Comparison of ENCODE assay signal across 13 cellular contexts in genomic region chr6:142014515-142014914, GRCh38.
DNase-seq lines count a peak whose midpoint lies in the region; ATAC-seq and TF ChIP-seq lines count a peak whose summit lies in the region.
"Had no signal": no experiment of that assay in that cellular context is flagged by ENCODE, and none has a peak within 500 bp of the region (broad histone marks: within the 10 kb centered on the region; RNA-seq: fewer than 3 reads in every experiment).

No MANE protein-coding gene starts in this region.

- H3K4me3 Mint-ChIP-seq in MCF 10A (ENCODE audit: unreplicated experiment), result peak overlapping the region; percentile 15
- no peak overlapping the region for H3K4me3 Mint-ChIP-seq in activated T-helper 17 cell treated with anti-CD3 and anti-CD28 coated beads, Interleukin-2, amount 50 U/mL, for 72 hours
- no peak overlapping the region for H3K4me3 Mint-ChIP-seq in activated CD8-positive, alpha-beta memory T cell treated with anti-CD3 and anti-CD28 coated beads, Interleukin-2, amount 10 ng/mL, durations not matched to agents 7 days and 5 days

- BruUV-seq in MCF 10A (replicated peaks; lab: Mats Ljungman, UMichigan), result no TSS peak

- CTCF ChIA-PET in MCF 10A (lab: Yijun Ruan, JAX), result interaction anchor here (0.6 kb wide), 1 partner anchor 10 kb away, joined by 3 read pairs; no protein-coding TSS in a partner anchor
- CTCF ChIA-PET in activated CD8-positive, alpha-beta memory T cell treated with anti-CD3 and anti-CD28 coated beads, Interleukin-2, amount 10 ng/mL, durations not matched to agents 7 days and 5 days (lab: Charles Lee), result no interaction called here

- intact Hi-C loops in MCF 10A (cut with micrococcal nuclease) (no loop called here), breast epithelium (cut with DNase I; ENCODE audit: low total_unique reads) (no loop called here)

- TF ChIP-seq CTCF in MCF 10A (IDR thresholded peaks at IDR 0.05; ENCODE audit: unreplicated experiment), result no peak
- no peak for TF ChIP-seq CTCF in breast epithelium (IDR thresholded peaks at IDR 0.05)

- POLR2A ChIA-PET in MCF 10A (lab: Yijun Ruan, JAX), result interaction anchor here (1.2 kb wide), 1 partner anchor 24 kb away, joined by 3 read pairs; no protein-coding TSS in a partner anchor

- H3K27me3 Mint-ChIP-seq in MCF 10A (ENCODE audit: insufficient read depth, unreplicated experiment), result no peaks in the 10 kb centered on the region
- H3K27me3 Mint-ChIP-seq in activated T-helper 17 cell treated with anti-CD3 and anti-CD28 coated beads, Interleukin-2, amount 50 U/mL, for 72 hours, result peaks cover 17% of the 10 kb centered on the region
- H3K27me3 Mint-ChIP-seq in activated CD8-positive, alpha-beta memory T cell treated with anti-CD3 and anti-CD28 coated beads, Interleukin-2, amount 10 ng/mL, durations not matched to agents 7 days and 5 days, result peaks cover 29% of the 10 kb centered on the region

- no peaks in the 10 kb centered on the region for H3K27me3 ChIP-seq in breast epithelium
- H3K27me3 ChIP-seq: BLaER1, tibial artery had no signal

- TF ChIP-seq POLR2A in breast epithelium (IDR thresholded peaks at IDR 0.05), result no peak

- no peaks in the 10 kb centered on the region for H3K9me3 ChIP-seq in breast epithelium
- H3K9me3 ChIP-seq: BLaER1, mucosa of descending colon, tibial artery had no signal

- DNase-seq in MCF 10A (ENCODE audit: unreplicated experiment) (peak; percentile 83), breast epithelium (ENCODE audit: low spot score in 2 of 2) (no peak), hepatic stellate cell (ENCODE audit: low spot score) (peak; percentile 7), D341Med (ENCODE audit: low spot score) (no peak)
- no peak for DNase-seq in activated CD8-positive, alpha-beta memory T cell treated with anti-CD3 and anti-CD28 coated beads, Interleukin-2, amount 10 ng/mL, durations not matched to agents 7 days and 5 days
- DNase-seq in central memory CD4-positive, alpha-beta T cell, result no peak
- DNase-seq: activated effector memory CD4-positive, alpha-beta T cell treated with anti-CD3 and anti-CD28 coated beads, Interleukin-2, amount 50 U/mL, for 16 hours; mucosa of descending colon; stimulated activated CD4-positive, alpha-beta T cell treated with anti-CD3 and anti-CD28 coated beads, Interleukin-2, amount 100 ng/mL, for 48 hours; tibial artery had no signal

- no peak overlapping the region for H3K27ac ChIP-seq in breast epithelium
- H3K27ac ChIP-seq: BLaER1, tibial artery had no signal

- no peak for ATAC-seq in activated T-helper 17 cell treated with anti-CD3 and anti-CD28 coated beads, Interleukin-2, amount 50 U/mL, for 72 hours (replicated peaks)
- ATAC-seq in activated CD8-positive, alpha-beta memory T cell treated with anti-CD3 and anti-CD28 coated beads, Interleukin-2, amount 10 ng/mL, durations not matched to agents 7 days and 5 days, result no peak
- no peak for ATAC-seq in HG03135 (IDR thresholded peaks at IDR 0.05; ENCODE audit: unreplicated experiment)
- ATAC-seq: mucosa of descending colon had no signal

- peak overlapping the region; percentile 52 for H3K27ac Mint-ChIP-seq in MCF 10A (ENCODE audit: low read depth, unreplicated experiment)
- H3K27ac Mint-ChIP-seq in activated T-helper 17 cell treated with anti-CD3 and anti-CD28 coated beads, Interleukin-2, amount 50 U/mL, for 72 hours, result peak overlapping the region; percentile 40
- H3K27ac Mint-ChIP-seq in activated CD8-positive, alpha-beta memory T cell treated with anti-CD3 and anti-CD28 coated beads, Interleukin-2, amount 10 ng/mL, durations not matched to agents 7 days and 5 days, result no peak overlapping the region

- H3K36me3 ChIP-seq in breast epithelium, result no peaks in the 10 kb centered on the region
- H3K36me3 ChIP-seq: BLaER1, tibial artery had no signal

- H3K36me3 Mint-ChIP-seq in MCF 10A (ENCODE audit: insufficient read depth, unreplicated experiment), result no peaks in the 10 kb centered on the region
- no peaks in the 10 kb centered on the region for H3K36me3 Mint-ChIP-seq in activated T-helper 17 cell treated with anti-CD3 and anti-CD28 coated beads, Interleukin-2, amount 50 U/mL, for 72 hours (ENCODE audit: low read depth)
- H3K36me3 Mint-ChIP-seq in activated CD8-positive, alpha-beta memory T cell treated with anti-CD3 and anti-CD28 coated beads, Interleukin-2, amount 10 ng/mL, durations not matched to agents 7 days and 5 days, result no peaks in the 10 kb centered on the region

- H3K9me3 Mint-ChIP-seq in MCF 10A (ENCODE audit: unreplicated experiment), result no peaks in the 10 kb centered on the region
- H3K9me3 Mint-ChIP-seq in activated T-helper 17 cell treated with anti-CD3 and anti-CD28 coated beads, Interleukin-2, amount 50 U/mL, for 72 hours, result no peaks in the 10 kb centered on the region
- no peaks in the 10 kb centered on the region for H3K9me3 Mint-ChIP-seq in activated CD8-positive, alpha-beta memory T cell treated with anti-CD3 and anti-CD28 coated beads, Interleukin-2, amount 10 ng/mL, durations not matched to agents 7 days and 5 days (ENCODE audit: low read depth)

- no peaks in the 10 kb centered on the region for H3K4me1 ChIP-seq in breast epithelium
- H3K4me1 ChIP-seq: BLaER1 had no signal

- no peak overlapping the region for H3K4me3 ChIP-seq in breast epithelium
- H3K4me3 ChIP-seq: BLaER1, mucosa of descending colon, tibial artery had no signal

- H3K4me1 Mint-ChIP-seq in MCF 10A (ENCODE audit: insufficient read depth, unreplicated experiment), result peaks cover 33% of the 10 kb centered on the region
- H3K4me1 Mint-ChIP-seq in activated T-helper 17 cell treated with anti-CD3 and anti-CD28 coated beads, Interleukin-2, amount 50 U/mL, for 72 hours, result peaks cover 18% of the 10 kb centered on the region
- peaks cover 4% of the 10 kb centered on the region for H3K4me1 Mint-ChIP-seq in activated CD8-positive, alpha-beta memory T cell treated with anti-CD3 and anti-CD28 coated beads, Interleukin-2, amount 10 ng/mL, durations not matched to agents 7 days and 5 days

Comparison
In these comparisons a context has a peak if more than half of its experiments do, and no peak if none do; other contexts are left out.
1. DNase-seq: peak in MCF 10A (single experiment) and hepatic stellate cell (single experiment); none in breast epithelium (0 of 2), D341Med (single experiment), activated CD8-positive, alpha-beta memory T cell treated with anti-CD3 and anti-CD28 coated beads, Interleukin-2, amount 10 ng/mL, durations not matched to agents 7 days and 5 days (single experiment) and central memory CD4-positive, alpha-beta T cell (single experiment).